2 cellular contexts compared by ENCODE assay signal in genomic region chr10:81915517-81915916, GRCh38.
TF ChIP-seq lines count a peak whose summit lies in the region.

No MANE protein-coding gene starts in this region.

TF ChIP-seq in GM23338, 12 proteins besides CTCF, POLR2A, EP300 and RAD21 (continued from another document):
- TF ChIP-seq ZNF462 (CRISPR knock-in tag; IDR thresholded peaks at IDR 0.05) (peak; percentile 70), EZH2phosphoT487 (IDR thresholded peaks at IDR 0.05; ENCODE audit: unreplicated experiment) (no peak), NANOG (IDR thresholded peaks at IDR 0.05; ENCODE audit: borderline replicate concordance) (no peak), POLR2AphosphoS5 (IDR thresholded peaks at IDR 0.05; ENCODE audit: low read depth) (no peak), EZH2 (IDR thresholded peaks at IDR 0.05; ENCODE audit: low read depth, unreplicated experiment) (no peak)

TF ChIP-seq in H1, 55 proteins besides CTCF, POLR2A, EP300 and RAD21:
- TF ChIP-seq CHD2 (IDR thresholded peaks at IDR 0.05; ENCODE audit: low read length) = no peak
